Comparison of ENCODE assay signal across 2 cellular contexts in the genomic region with DNA sequence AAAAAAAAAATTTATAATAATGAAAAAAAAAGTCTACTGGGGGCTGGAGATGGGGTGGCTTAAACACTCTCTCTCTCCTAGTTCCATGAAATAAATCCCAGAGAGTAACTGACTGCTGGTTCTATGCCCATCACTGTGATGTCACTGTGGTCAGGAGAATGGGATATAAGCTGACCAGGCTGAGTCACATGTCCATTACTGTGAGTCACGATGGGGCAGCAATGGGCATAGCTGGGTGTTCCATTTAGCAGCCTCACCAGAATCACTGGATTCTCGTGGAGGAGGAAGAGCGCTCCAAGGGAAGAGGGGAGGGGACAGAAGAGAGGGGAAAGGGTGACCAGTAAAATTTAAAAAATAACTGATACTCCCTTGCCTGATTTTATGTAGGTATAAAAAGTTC.
TF ChIP-seq lines count a peak whose summit lies in the region.

No MANE protein-coding gene starts in this region.

TF ChIP-seq in IMR-90, 13 proteins besides CTCF, POLR2A, EP300 and RAD21:
- TF ChIP-seq, protein P1, sequence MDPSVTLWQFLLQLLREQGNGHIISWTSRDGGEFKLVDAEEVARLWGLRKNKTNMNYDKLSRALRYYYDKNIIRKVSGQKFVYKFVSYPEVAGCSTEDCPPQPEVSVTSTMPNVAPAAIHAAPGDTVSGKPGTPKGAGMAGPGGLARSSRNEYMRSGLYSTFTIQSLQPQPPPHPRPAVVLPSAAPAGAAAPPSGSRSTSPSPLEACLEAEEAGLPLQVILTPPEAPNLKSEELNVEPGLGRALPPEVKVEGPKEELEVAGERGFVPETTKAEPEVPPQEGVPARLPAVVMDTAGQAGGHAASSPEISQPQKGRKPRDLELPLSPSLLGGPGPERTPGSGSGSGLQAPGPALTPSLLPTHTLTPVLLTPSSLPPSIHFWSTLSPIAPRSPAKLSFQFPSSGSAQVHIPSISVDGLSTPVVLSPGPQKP (IDR thresholded peaks at IDR 0.05; ENCODE audit: borderline replicate concordance, low read depth, low read length): no peak
- TF ChIP-seq RCOR1 (IDR thresholded peaks at IDR 0.05; ENCODE audit: insufficient replicate concordance, low read length) (no peak), FOS (IDR thresholded peaks at IDR 0.05; ENCODE audit: low read depth, low read length) (peak; percentile 91), CHD1 (IDR thresholded peaks at IDR 0.05; ENCODE audit: low read depth, low read length) (no peak), BHLHE40 (IDR thresholded peaks at IDR 0.05; ENCODE audit: low read depth, low read length) (peak; percentile 58; the same call in 1 of the 2 replicates), RFX5 (IDR thresholded peaks at IDR 0.05; ENCODE audit: low read depth, low read length) (no peak), CEBPB (IDR thresholded peaks at IDR 0.05; ENCODE audit: low read depth, low read length) (no peak), MAZ (IDR thresholded peaks at IDR 0.05; ENCODE audit: borderline replicate concordance, low read depth, low read length) (0 out of 2 replicates have a peak, but pooled peaks have one; percentile 41), MAFK (IDR thresholded peaks at IDR 0.05; ENCODE audit: low read depth, low read length) (0 out of 2 replicates have a peak, but pooled peaks have one; percentile 10), NFE2L2 (IDR thresholded peaks at IDR 0.05; ENCODE audit: low read depth, low read length) (peak; percentile 28; the same call in 1 of the 2 replicates), SMC3 (IDR thresholded peaks at IDR 0.05; ENCODE audit: low read depth, low read length) (no peak), MXI1 (IDR thresholded peaks at IDR 0.05; ENCODE audit: borderline replicate concordance, low read depth, low read length) (no peak)
- TF ChIP-seq, protein P2, sequence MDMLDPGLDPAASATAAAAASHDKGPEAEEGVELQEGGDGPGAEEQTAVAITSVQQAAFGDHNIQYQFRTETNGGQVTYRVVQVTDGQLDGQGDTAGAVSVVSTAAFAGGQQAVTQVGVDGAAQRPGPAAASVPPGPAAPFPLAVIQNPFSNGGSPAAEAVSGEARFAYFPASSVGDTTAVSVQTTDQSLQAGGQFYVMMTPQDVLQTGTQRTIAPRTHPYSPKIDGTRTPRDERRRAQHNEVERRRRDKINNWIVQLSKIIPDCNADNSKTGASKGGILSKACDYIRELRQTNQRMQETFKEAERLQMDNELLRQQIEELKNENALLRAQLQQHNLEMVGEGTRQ (IDR thresholded peaks at IDR 0.05; ENCODE audit: low read depth, low read length): peak; percentile 94

TF ChIP-seq in HepG2, 621 proteins besides CTCF, POLR2A, EP300 and RAD21:
- TF ChIP-seq MZF1 (CRISPR knock-in tag; IDR thresholded peaks at IDR 0.05; ENCODE audit: borderline replicate concordance): no peak
- peak; percentile 44; the same call in 1 of the 2 replicates for TF ChIP-seq CREB1 (IDR thresholded peaks at IDR 0.05)
- no peak for TF ChIP-seq CREB1 (CRISPR knock-in tag; IDR thresholded peaks at IDR 0.05)
